29 cellular contexts compared by ENCODE assay signal in the genomic region with DNA sequence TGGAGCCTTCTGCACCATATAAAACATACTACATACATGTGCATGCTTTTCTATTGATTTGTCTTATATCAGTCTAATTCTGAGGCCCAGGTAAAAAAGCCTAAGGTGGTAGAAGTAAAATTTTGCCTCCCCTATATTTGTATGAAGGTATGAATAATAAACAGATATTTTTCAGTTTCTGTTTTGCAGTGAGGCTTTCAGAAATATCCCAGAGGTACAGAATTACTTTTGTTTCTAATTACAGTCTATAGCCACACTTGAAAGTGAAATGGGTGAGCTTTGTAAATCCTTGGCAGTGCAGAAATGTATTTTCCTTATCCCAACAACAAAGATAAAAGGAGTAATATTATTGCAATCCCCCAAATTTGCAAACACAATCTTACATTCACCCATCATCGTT. TPM values are rescaled to one million over a fixed set of nuclear protein-coding genes. Genes with fewer than 3 reads are reported as not detected.
DNase-seq lines count a peak whose midpoint lies in the region; ATAC-seq and TF ChIP-seq lines count a peak whose summit lies in the region.
"Had no signal": no experiment of that assay in that cellular context is flagged by ENCODE, and none has a peak within 500 bp of the region (broad histone marks: within the 10 kb centered on the region; RNA-seq: fewer than 3 reads in every experiment).

No MANE protein-coding gene starts in this region.

- no peaks in the 10 kb centered on the region for H3K9me3 ChIP-seq in smooth muscle cell (replicated peaks; ENCODE audit: low read depth)
- H3K9me3 ChIP-seq: BLaER1 treated with 17β-estradiol and CSF1 and Interleukin-3, amounts not matched to agents 10 nM and 100 nM; HAP-1; left lung had no signal

- H3K27me3 ChIP-seq in smooth muscle cell (ENCODE audit: low read depth) = no peaks in the 10 kb centered on the region
- H3K27me3 ChIP-seq: BLaER1 treated with 17β-estradiol and CSF1 and Interleukin-3, amounts not matched to agents 10 nM and 100 nM; left lung had no signal

- H3K4me2 ChIP-seq in smooth muscle cell = no peak overlapping the region
- H3K4me2 ChIP-seq: BLaER1 treated with 17β-estradiol and CSF1 and Interleukin-3, amounts not matched to agents 10 nM and 100 nM had no signal

- no peak overlapping the region for H3K27ac ChIP-seq in smooth muscle cell (ENCODE audit: low read depth)
- H3K27ac ChIP-seq: BLaER1 treated with 17β-estradiol and CSF1 and Interleukin-3, amounts not matched to agents 10 nM and 100 nM; left lung; VCaP had no signal

- H3K4me3 ChIP-seq in smooth muscle cell = no peak overlapping the region
- H3K4me3 ChIP-seq: BLaER1 treated with 17β-estradiol and CSF1 and Interleukin-3, amounts not matched to agents 10 nM and 100 nM; HAP-1; left lung had no signal

- no peaks in the 10 kb centered on the region for H3F3A ChIP-seq in smooth muscle cell (ENCODE audit: low read depth)

- no peak for TF ChIP-seq CTCF in smooth muscle cell (IDR thresholded peaks at IDR 0.05; ENCODE audit: borderline replicate concordance, insufficient read depth, poor library complexity, severe bottlenecking)

- no peaks in the 10 kb centered on the region for H3K79me2 ChIP-seq in smooth muscle cell (ENCODE audit: low read depth)

- H3K36me3 ChIP-seq in smooth muscle cell (ENCODE audit: low read depth) = no peaks in the 10 kb centered on the region
- H3K36me3 ChIP-seq: HAP-1 had no signal

- WGBS in smooth muscle cell (ENCODE audit: low lambda C conversion rate) = 83% methylated on average over 1 of the region's 1 CpG

- H3K4me1 ChIP-seq in smooth muscle cell (ENCODE audit: low read depth) = no peaks in the 10 kb centered on the region
- H3K4me1 ChIP-seq: BLaER1 treated with 17β-estradiol and CSF1 and Interleukin-3, amounts not matched to agents 10 nM and 100 nM; HAP-1; left lung had no signal

- H2AFZ ChIP-seq in smooth muscle cell (ENCODE audit: low read depth) = no peak overlapping the region

- H3K9ac ChIP-seq in smooth muscle cell (ENCODE audit: low read depth) = no peak overlapping the region
- H3K9ac ChIP-seq: BLaER1 treated with 17β-estradiol and CSF1 and Interleukin-3, amounts not matched to agents 10 nM and 100 nM had no signal

- no peak for DNase-seq in stimulated activated CD4-positive, alpha-beta T cell treated with anti-CD3 and anti-CD28 coated beads, Interleukin-4, amount 100 ng/mL, for 1 hour
- DNase-seq in smooth muscle cell (lab: John Stamatoyannopoulos, UW; ENCODE audit: unreplicated experiment) = no peak
- DNase-seq: activated CD4-positive, alpha-beta T cell treated with anti-CD3 and anti-CD28 coated beads for 48 hours; activated gamma-delta T cell; activated T-cell treated with anti-CD3 and anti-CD28 coated beads, Interleukin-2, amount 50 U/mL, for 1 hour; COR-L47; dermis blood vessel endothelial cell; DMS79; GF-D8; left lung; mesendoderm; NCI-H1105 treated with DMSO at 0.1 percent for 48 hours; NCI-H1930; NCI-H524 treated with DMSO at 0.1 percent for 48 hours; NK-92 treated with Interleukin-12 subunit alpha and Interleukin-12 subunit beta, amount 100 ng/mL, for 24 hours; posterior cingulate gyrus; SIG-M5; stimulated activated CD4-positive, alpha-beta T cell treated with anti-CD3 and anti-CD28 coated beads, Interleukin-4, amount 100 ng/mL, for 4 hours; T-helper 9 cell had no signal

- ATAC-seq in GM18520 (IDR thresholded peaks at IDR 0.05; ENCODE audit: unreplicated experiment) (peak; percentile 36), GM19438 (IDR thresholded peaks at IDR 0.05; ENCODE audit: low read depth, unreplicated experiment) (peak; percentile 83), GM21717 (IDR thresholded peaks at IDR 0.05; ENCODE audit: unreplicated experiment) (peak; percentile 88), HG03432 (IDR thresholded peaks at IDR 0.05; ENCODE audit: unreplicated experiment) (peak; percentile 69), GM21526 (IDR thresholded peaks at IDR 0.05; ENCODE audit: low FRiP score, unreplicated experiment) (no peak)
- ATAC-seq: left lung; sciatic nerve; stimulated activated memory B cell treated with anti-CD40 and anti-IgM and Interleukin-4, amounts not matched to agents 10 μg/mL and 1 μg/mL and 100 μg/mL, for 72 hours had no signal

- H4K20me1 ChIP-seq in smooth muscle cell (ENCODE audit: low read depth) = no peaks in the 10 kb centered on the region
- H4K20me1 ChIP-seq: BLaER1 treated with 17β-estradiol and CSF1 and Interleukin-3, amounts not matched to agents 10 nM and 100 nM had no signal

RNA-seq across cellular contexts. Expression of a gene that starts 59.5 kb away (rescaled TPM):
- 6.5 and 6.7 TPM in 2 replicates for total RNA-seq in smooth muscle cell
- 0.24 and 0.87 TPM in 2 replicates for polyA plus RNA-seq in smooth muscle cell
